Comparison of ENCODE assay signal across 10 cellular contexts in genomic region chr6:126300735-126301134, GRCh38. TPM values are rescaled to one million over a fixed set of nuclear protein-coding genes. Genes with fewer than 3 reads are reported as not detected.
DNase-seq lines count a peak whose midpoint lies in the region; ATAC-seq and TF ChIP-seq lines count a peak whose summit lies in the region.
"Had no signal": no experiment of that assay in that cellular context is flagged by ENCODE, and none has a peak within 500 bp of the region (broad histone marks: within the 10 kb centered on the region; RNA-seq: fewer than 3 reads in every experiment).

No MANE protein-coding gene starts in this region.

- peak; percentile 2 for DNase-seq in adipocyte (ENCODE audit: low read depth)
- DNase-seq in suprapubic skin (ENCODE audit: low spot score in 2 of 2): no peak
- no peak for DNase-seq in cerebellar nuclear complex (lab: John Stamatoyannopoulos, UW)
- DNase-seq in NCI-H1092 (lab: John Stamatoyannopoulos, UW): no peak
- DNase-seq in activated naive CD4-positive, alpha-beta T cell treated with Interleukin-2 at 50 U/mL for 16 hours: no peak
- DNase-seq: stomach had no signal

- no peaks in the 10 kb centered on the region for H3K4me1 ChIP-seq in adipocyte (ENCODE audit: control insufficient read depth, insufficient read depth, low read length)
- H3K4me1 ChIP-seq in suprapubic skin: no peaks in the 10 kb centered on the region
- H3K4me1 ChIP-seq: stomach had no signal

- TF ChIP-seq POLR2A in suprapubic skin (IDR thresholded peaks at IDR 0.05): no peak

- H3K9me3 ChIP-seq in adipocyte (ENCODE audit: control insufficient read depth, low read length): no peaks in the 10 kb centered on the region
- H3K9me3 ChIP-seq in suprapubic skin: no peaks in the 10 kb centered on the region
- H3K9me3 ChIP-seq: stomach had no signal

- no peak for TF ChIP-seq EP300 in suprapubic skin (IDR thresholded peaks at IDR 0.05)

- TF ChIP-seq CTCF in suprapubic skin (IDR thresholded peaks at IDR 0.05): no peak

- H3K4me3 ChIP-seq in adipocyte (ENCODE audit: low read length) (no peak overlapping the region), suprapubic skin (no peak overlapping the region)
- H3K4me3 ChIP-seq: neural progenitor cell, stomach had no signal

- no peak overlapping the region for H3K27ac ChIP-seq in suprapubic skin
- H3K27ac ChIP-seq: neural progenitor cell, stomach had no signal

- ATAC-seq in GM18868 (IDR thresholded peaks at IDR 0.05; ENCODE audit: unreplicated experiment): peak; percentile 84
- ATAC-seq in GM21576 (IDR thresholded peaks at IDR 0.05; ENCODE audit: unreplicated experiment): peak; percentile 82
- ATAC-seq in HG03159 (IDR thresholded peaks at IDR 0.05; ENCODE audit: unreplicated experiment): peak; percentile 89

- H3K27me3 ChIP-seq in adipocyte (replicated peaks; ENCODE audit: control insufficient read depth, insufficient read depth, low read length) (no peaks in the 10 kb centered on the region), suprapubic skin (no peaks in the 10 kb centered on the region)
- H3K27me3 ChIP-seq: neural progenitor cell, stomach had no signal

- H3K9ac ChIP-seq in adipocyte (ENCODE audit: low read length): no peak overlapping the region
- H3K9ac ChIP-seq: neural progenitor cell had no signal

- no peaks in the 10 kb centered on the region for H3K36me3 ChIP-seq in adipocyte (ENCODE audit: control insufficient read depth, insufficient read depth, low read length, severe bottlenecking)
- H3K36me3 ChIP-seq in suprapubic skin: no peaks in the 10 kb centered on the region
- H3K36me3 ChIP-seq: neural progenitor cell, stomach had no signal

RNA-seq across cellular contexts. Expression of gene CENPW, which starts 39.2 kb away (rescaled TPM):
- 1 to 10 TPM in 1 of 4 donors, not detected in 3; 1.1 TPM for total RNA-seq in suprapubic skin
